26 cellular contexts compared by ENCODE assay signal in genomic region chr22:32896951-32897350, GRCh38.
"Had no signal": no experiment of that assay in that cellular context is flagged by ENCODE, and none has a peak within 500 bp of the region (broad histone marks: within the 10 kb centered on the region; RNA-seq: fewer than 3 reads in every experiment).

No MANE protein-coding gene starts in this region.

- H3K36me3 Mint-ChIP-seq: immature natural killer cell; naive thymus-derived CD4-positive, alpha-beta T cell had no signal

- H3K36me3 ChIP-seq: gastrocnemius medialis, heart right ventricle, ovary, suprapubic skin, transverse colon had no signal

- H3K4me3 Mint-ChIP-seq: effector memory CD8-positive, alpha-beta T cell; immature natural killer cell; naive thymus-derived CD4-positive, alpha-beta T cell; stimulated activated naive CD8-positive, alpha-beta T cell treated with anti-CD3 and anti-CD28 coated beads, Interleukin-15, amount 100 ng/mL, for 72 hours had no signal

- H3K4me3 ChIP-seq: gastrocnemius medialis, heart right ventricle, ovary, psoas muscle, skin epidermis, suprapubic skin, transverse colon had no signal

- H3K9me3 ChIP-seq: gastrocnemius medialis, heart right ventricle, ovary, psoas muscle, suprapubic skin, transverse colon had no signal

- H3K9me3 Mint-ChIP-seq: effector memory CD8-positive, alpha-beta T cell; immature natural killer cell; stimulated activated naive CD8-positive, alpha-beta T cell treated with anti-CD3 and anti-CD28 coated beads, Interleukin-15, amount 100 ng/mL, for 72 hours had no signal

- H3K4me1 Mint-ChIP-seq: immature natural killer cell; naive thymus-derived CD4-positive, alpha-beta T cell; stimulated activated naive CD8-positive, alpha-beta T cell treated with anti-CD3 and anti-CD28 coated beads, Interleukin-15, amount 100 ng/mL, for 72 hours had no signal

- H3K27me3 Mint-ChIP-seq: stimulated activated naive CD8-positive, alpha-beta T cell treated with anti-CD3 and anti-CD28 coated beads, Interleukin-15, amount 100 ng/mL, for 72 hours had no signal

- H3K27me3 ChIP-seq: gastrocnemius medialis, heart right ventricle, ovary, suprapubic skin, transverse colon had no signal

- H3K27ac Mint-ChIP-seq: effector memory CD8-positive, alpha-beta T cell; immature natural killer cell; naive thymus-derived CD4-positive, alpha-beta T cell had no signal

- H3K27ac ChIP-seq: gastrocnemius medialis, heart right ventricle, ovary, psoas muscle, skin epidermis, suprapubic skin, transverse colon had no signal

- ATAC-seq: effector memory CD8-positive, alpha-beta T cell; gastrocnemius medialis; heart right ventricle; left colon; left ventricle myocardium superior; naive thymus-derived CD4-positive, alpha-beta T cell; psoas muscle; right cardiac atrium; stimulated activated naive CD8-positive, alpha-beta T cell treated with anti-CD3 and anti-CD28 coated beads, Interleukin-15, amount 100 ng/mL, for 72 hours had no signal

- DNase-seq: caudate nucleus; cerebellar nuclear complex; cortex of kidney; effector memory CD8-positive, alpha-beta T cell; gastrocnemius medialis; heart right ventricle; hypothalamus; immature natural killer cell; kidney glomerular epithelial cell; left colon; left ventricle myocardium superior; midbrain; naive thymus-derived CD4-positive, alpha-beta T cell; occipital lobe; ovary; posterior cingulate gyrus; psoas muscle; right cardiac atrium; stimulated activated CD4-positive, alpha-beta T cell treated with anti-CD3 and anti-CD28 coated beads, Interleukin-12 subunit alpha, Interleukin-12 subunit beta, amount 100 ng/mL, for 4 hours; stimulated activated CD4-positive, alpha-beta T cell treated with anti-CD3 and anti-CD28 coated beads, Interleukin-4, amount 100 ng/mL, for 1 hour; stimulated activated CD8-positive, alpha-beta memory T cell treated with anti-CD3 and anti-CD28 coated beads, Interleukin-4, amount 100 ng/mL, for 48 hours; stimulated activated naive CD4-positive, alpha-beta T cell; stimulated activated naive CD8-positive, alpha-beta T cell treated with anti-CD3 and anti-CD28 coated beads, Interleukin-15, amount 100 ng/mL, for 72 hours; transverse colon had no signal

- H3K4me1 ChIP-seq: gastrocnemius medialis, heart right ventricle, psoas muscle, suprapubic skin, transverse colon had no signal
